In genomic region chr5:90408571-90409317, GRCh38 we compare ENCODE assay signal across 1 cellular context.
TF ChIP-seq lines count a peak whose summit lies in the region.

No MANE protein-coding gene starts in this region.

TF ChIP-seq in GM12878, 131 proteins besides CTCF, POLR2A, EP300 and RAD21 (continued from another document):
- TF ChIP-seq CEBPZ (IDR thresholded peaks at IDR 0.05; ENCODE audit: low read depth, low read length) (no peak), ZBED1 (IDR thresholded peaks at IDR 0.05; ENCODE audit: borderline replicate concordance) (0 out of 2 replicates have a peak, but pooled peaks have one; percentile 27), YY1 (IDR thresholded peaks at IDR 0.05; ENCODE audit: low read depth, low read length) (peak; percentile 48; the same call in 1 of the 2 replicates), KLF5 (IDR thresholded peaks at IDR 0.05; ENCODE audit: partially characterized antibody) (no peak), PML (IDR thresholded peaks at IDR 0.05; ENCODE audit: low read length) (peak; percentile 91), MEF2A (IDR thresholded peaks at IDR 0.05; ENCODE audit: insufficient read depth, low read depth, low read length) (0 out of 2 replicates have a peak, but pooled peaks have one; percentile 6), MTA3 (IDR thresholded peaks at IDR 0.05; ENCODE audit: borderline replicate concordance, low read length) (no peak), FOXM1 (IDR thresholded peaks at IDR 0.05; ENCODE audit: low read depth, low read length) (0 out of 2 replicates have a peak, but pooled peaks have one; percentile 35), CBX5 (IDR thresholded peaks at IDR 0.05; ENCODE audit: low read depth) (0 out of 2 replicates have a peak, but pooled peaks have one; percentile 68), POLR2AphosphoS2 (IDR thresholded peaks at IDR 0.05; ENCODE audit: low read depth, low read length) (no peak), POU2F2 (IDR thresholded peaks at IDR 0.05; ENCODE audit: borderline replicate concordance, low read depth, low read length) (peak; percentile 49; the same call in 1 of the 3 replicates), SMAD5 (IDR thresholded peaks at IDR 0.05; ENCODE audit: low read depth) (peak; percentile 90; the same call in 1 of the 2 replicates), NR2F1 (conservative IDR thresholded peaks at IDR 0.05) (no peak), POLR2AphosphoS5 (IDR thresholded peaks at IDR 0.05; ENCODE audit: low read length) (peak; percentile 98; the same call in 1 of the 2 replicates)
